In genomic region chr2:64937341-64938230, GRCh38 we compare ENCODE assay signal across 9 cellular contexts. TPM values are rescaled to one million over a fixed set of nuclear protein-coding genes. Genes with fewer than 3 reads are reported as not detected.
DNase-seq lines count a peak whose midpoint lies in the region; ATAC-seq and TF ChIP-seq lines count a peak whose summit lies in the region.
"Had no signal": no experiment of that assay in that cellular context is flagged by ENCODE, and none has a peak within 500 bp of the region (broad histone marks: within the 10 kb centered on the region; RNA-seq: fewer than 3 reads in every experiment).

No MANE protein-coding gene starts in this region.

- intact Hi-C loops in left ventricle myocardium superior (cut with micrococcal nuclease) (no loop called here), A673 (cut with micrococcal nuclease; ENCODE audit: unreplicated experiment) (no loop called here)

- ATAC-seq in GM19467 (IDR thresholded peaks at IDR 0.05; ENCODE audit: unreplicated experiment) (peak; percentile 47), HG03432 (IDR thresholded peaks at IDR 0.05; ENCODE audit: unreplicated experiment) (peak; percentile 61), left ventricle myocardium superior (peak; percentile 60)
- no peak for ATAC-seq in activated naive CD4-positive, alpha-beta T cell treated with anti-CD3 and anti-CD28 coated beads, Interleukin-2, amount 50 U/mL, for 72 hours
- ATAC-seq: WTC11 had no signal

- no peak overlapping the region for H3K27ac Mint-ChIP-seq in activated naive CD4-positive, alpha-beta T cell treated with anti-CD3 and anti-CD28 coated beads, Interleukin-2, amount 50 U/mL, for 72 hours
- H3K27ac Mint-ChIP-seq: WTC11 had no signal

- no TSS peak for BruUV-seq in A673 (replicated peaks; lab: Mats Ljungman, UMichigan)

- POLR2A ChIA-PET in A673 (lab: Charles Lee; ENCODE audit: low non-redundant PET): interaction anchor here (0.6 kb wide), 1 partner anchor 16 kb away, joined by 4 read pairs; no protein-coding TSS in a partner anchor

- no peak overlapping the region for H3K27ac ChIP-seq in A673 (ENCODE audit: low read depth, low read length, poor library complexity, severe bottlenecking)

- no peaks in the 10 kb centered on the region for H3K27me3 ChIP-seq in A673 (replicated peaks; ENCODE audit: insufficient read depth, low read depth, low read length, poor library complexity)

- no peaks in the 10 kb centered on the region for H3K4me1 ChIP-seq in A673 (ENCODE audit: insufficient read depth, low read length, poor library complexity, severe bottlenecking)

- no peak overlapping the region for H3K4me3 ChIP-seq in A673 (ENCODE audit: low read depth, low read length, poor library complexity, severe bottlenecking)

- peaks cover 0 to 8% of the 10 kb centered on the region in 2 donors for H3K36me3 Mint-ChIP-seq in activated naive CD4-positive, alpha-beta T cell treated with anti-CD3 and anti-CD28 coated beads, Interleukin-2, amount 50 U/mL, for 72 hours

- H3K9me3 ChIP-seq in A673 (ENCODE audit: low read depth, low read length, poor library complexity, severe bottlenecking): peaks cover 4% of the 10 kb centered on the region

- peaks cover 0 to 4% of the 10 kb centered on the region in 2 donors for H3K9me3 Mint-ChIP-seq in activated naive CD4-positive, alpha-beta T cell treated with anti-CD3 and anti-CD28 coated beads, Interleukin-2, amount 50 U/mL, for 72 hours

- CTCF ChIA-PET in A673 (lab: Charles Lee): no interaction called here

- no peaks in the 10 kb centered on the region for H3K36me3 ChIP-seq in A673 (ENCODE audit: insufficient read depth, low read length, poor library complexity, severe bottlenecking)

- no peak for TF ChIP-seq CTCF in A673 (conservative IDR thresholded peaks at IDR 0.05; ENCODE audit: low read depth, low read length)

- DNase-seq in CD1c-positive myeloid dendritic cell (ENCODE audit: extremely low spot score) (peak; percentile 56), left ventricle myocardium superior (peak; percentile 62), NCI-H82 treated with DMSO at 0.1 percent for 48 hours (lab: John Stamatoyannopoulos, UW; ENCODE audit: unreplicated experiment) (no peak), A673 (ENCODE audit: low spot score) (no peak), T-helper 2 cell (no peak)
- DNase-seq in activated naive CD4-positive, alpha-beta T cell treated with anti-CD3 and anti-CD28 coated beads, Interleukin-2, amount 50 U/mL, for 72 hours (ENCODE audit: low spot score in 2 of 2): no peak

RNA-seq across cellular contexts. Expression of gene SLC1A4, which starts 51.6 kb away (rescaled TPM):
- total RNA-seq in left ventricle myocardium superior (6.2 TPM), A673 (2021) (69.5 and 78.1 TPM in 2 replicates)
- total RNA-seq in activated naive CD4-positive, alpha-beta T cell treated with anti-CD3 and anti-CD28 coated beads, Interleukin-2, amount 50 U/mL, for 72 hours: 10 to 100 TPM in 1 of 2 donors, 1 to 10 TPM in 1; 4.1 to 16.9 TPM

Comparison
In these comparisons a context has a peak if more than half of its experiments do, and no peak if none do; other contexts are left out.
1. DNase-seq: peak in CD1c-positive myeloid dendritic cell (single experiment) and left ventricle myocardium superior (single experiment); none in NCI-H82 treated with DMSO at 0.1 percent for 48 hours (single experiment), A673 (single experiment), T-helper 2 cell (0 of 5) and activated naive CD4-positive, alpha-beta T cell treated with anti-CD3 and anti-CD28 coated beads, Interleukin-2, amount 50 U/mL, for 72 hours (0 of 2).
2. ATAC-seq: peak in GM19467 (single experiment), HG03432 (single experiment) and left ventricle myocardium superior (single experiment); none in activated naive CD4-positive, alpha-beta T cell treated with anti-CD3 and anti-CD28 coated beads, Interleukin-2, amount 50 U/mL, for 72 hours (0 of 2).